ENCODE assay signal across 25 cellular contexts in the genomic region with DNA sequence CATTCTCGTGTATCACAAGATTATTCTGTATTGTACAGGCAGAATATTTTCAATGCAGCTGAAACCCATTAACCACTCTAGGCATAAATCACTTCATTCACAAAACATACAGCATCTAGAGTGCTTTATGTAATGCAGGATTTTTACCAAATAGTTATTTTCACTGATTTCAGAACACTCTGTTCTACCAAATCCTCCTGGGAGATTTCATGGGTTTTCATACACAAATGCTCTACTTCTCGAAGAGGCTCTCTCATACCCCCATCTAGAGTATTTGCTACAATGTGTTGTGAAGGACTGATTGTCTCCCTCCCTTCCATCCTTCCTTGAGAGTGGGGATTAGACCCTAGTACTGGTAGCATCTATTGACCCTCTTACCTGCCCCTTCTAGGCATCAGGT.
"Had no signal": no experiment of that assay in that cellular context is flagged by ENCODE, and none has a peak within 500 bp of the region (broad histone marks: within the 10 kb centered on the region; RNA-seq: fewer than 3 reads in every experiment).

No MANE protein-coding gene starts in this region.

- H3K9me3 ChIP-seq: esophagus squamous epithelium, gastroesophageal sphincter, heart left ventricle, left ventricle myocardium inferior, lower lobe of right lung, prostate gland, right atrium auricular region, sigmoid colon, stomach, thyroid gland had no signal

- H3K4me1 ChIP-seq: foreskin keratinocyte, lower lobe of right lung, prostate gland, thyroid gland had no signal

- H3K4me1 Mint-ChIP-seq: nephron progenitor cell; stimulated activated naive B cell treated with anti-CD40 and anti-IgM and Interleukin-4, amounts not matched to agents 10 μg/mL and 1 μg/mL and 100 μg/mL, for 72 hours had no signal

- H3K9me3 Mint-ChIP-seq: effector memory CD8-positive, alpha-beta T cell; naive thymus-derived CD8-positive, alpha-beta T cell; nephron progenitor cell; stimulated activated naive B cell treated with anti-CD40 and anti-IgM and Interleukin-4, amounts not matched to agents 10 μg/mL and 1 μg/mL and 100 μg/mL, for 72 hours had no signal

- ATAC-seq: effector memory CD8-positive, alpha-beta T cell; foreskin keratinocyte; gastroesophageal sphincter; heart left ventricle; left colon; lower lobe of right lung; naive thymus-derived CD8-positive, alpha-beta T cell; stimulated activated naive B cell treated with anti-CD40 and anti-IgM and Interleukin-4, amounts not matched to agents 10 μg/mL and 1 μg/mL and 100 μg/mL, for 72 hours had no signal

- DNase-seq: cerebellar nuclear complex; cortex of kidney; effector memory CD8-positive, alpha-beta T cell; erythroblast; esophagus squamous epithelium; foreskin keratinocyte; heart left ventricle; left colon; left ventricle myocardium inferior; lower lobe of right lung; naive thymus-derived CD8-positive, alpha-beta T cell; nephron progenitor cell; nucleus accumbens; sigmoid colon; small intestine; stimulated activated CD4-positive, alpha-beta T cell treated with anti-CD3 and anti-CD28 coated beads, Interleukin-15, amount 100 ng/mL, for 24 hours; stimulated activated CD4-positive, alpha-beta T cell treated with anti-CD3 and anti-CD28 coated beads, Interleukin-2, amount 100 ng/mL, for 48 hours; stimulated activated naive B cell treated with anti-CD40 and anti-IgM and Interleukin-4, amounts not matched to agents 10 μg/mL and 1 μg/mL and 100 μg/mL, for 72 hours; stomach; thyroid gland; trophoblast cell had no signal

- H3K4me3 Mint-ChIP-seq: effector memory CD8-positive, alpha-beta T cell; naive thymus-derived CD8-positive, alpha-beta T cell; nephron progenitor cell; stimulated activated naive B cell treated with anti-CD40 and anti-IgM and Interleukin-4, amounts not matched to agents 10 μg/mL and 1 μg/mL and 100 μg/mL, for 72 hours had no signal

- H3K36me3 Mint-ChIP-seq: naive thymus-derived CD8-positive, alpha-beta T cell; stimulated activated naive B cell treated with anti-CD40 and anti-IgM and Interleukin-4, amounts not matched to agents 10 μg/mL and 1 μg/mL and 100 μg/mL, for 72 hours had no signal

- H3K27me3 Mint-ChIP-seq: effector memory CD8-positive, alpha-beta T cell; naive thymus-derived CD8-positive, alpha-beta T cell; stimulated activated naive B cell treated with anti-CD40 and anti-IgM and Interleukin-4, amounts not matched to agents 10 μg/mL and 1 μg/mL and 100 μg/mL, for 72 hours had no signal

- H3K4me3 ChIP-seq: esophagus squamous epithelium, gastroesophageal sphincter, heart left ventricle, hepatocyte, left ventricle myocardium inferior, lower lobe of right lung, prostate gland, right atrium auricular region, sigmoid colon, stomach, thyroid gland had no signal

- H3K27me3 ChIP-seq: esophagus squamous epithelium, foreskin keratinocyte, gastroesophageal sphincter, heart left ventricle, hepatocyte, right atrium auricular region, sigmoid colon, stomach, thyroid gland had no signal

- H3K27ac Mint-ChIP-seq: effector memory CD8-positive, alpha-beta T cell; nephron progenitor cell; stimulated activated naive B cell treated with anti-CD40 and anti-IgM and Interleukin-4, amounts not matched to agents 10 μg/mL and 1 μg/mL and 100 μg/mL, for 72 hours had no signal

- H3K27ac ChIP-seq: esophagus squamous epithelium, foreskin keratinocyte, gastroesophageal sphincter, heart left ventricle, hepatocyte, lower lobe of right lung, prostate gland, right atrium auricular region, sigmoid colon, stomach, thyroid gland had no signal

- H3K36me3 ChIP-seq: esophagus squamous epithelium, gastroesophageal sphincter, heart left ventricle, left ventricle myocardium inferior, lower lobe of right lung, prostate gland, right atrium auricular region, sigmoid colon, stomach, thyroid gland had no signal
